In the genomic region with DNA sequence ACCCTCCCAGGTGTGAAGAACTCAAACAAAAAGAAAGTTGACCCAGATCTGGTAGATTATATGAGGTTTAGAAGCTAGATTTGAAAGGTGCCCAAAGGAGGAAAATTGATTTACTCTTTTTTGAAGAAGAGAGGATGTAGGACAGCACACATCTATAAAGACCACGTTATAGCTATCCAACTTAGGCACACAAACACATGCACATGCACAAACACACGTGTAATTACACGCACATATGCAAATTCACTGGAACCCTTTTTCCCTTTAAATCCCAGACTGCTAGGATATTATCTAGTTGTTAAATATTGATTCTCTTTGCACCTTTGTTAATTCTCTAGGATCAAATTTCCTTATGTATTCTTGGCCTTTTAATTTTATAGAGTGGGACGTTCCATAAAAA, we compare ENCODE assay signal across 33 cellular contexts.
"Had no signal": no experiment of that assay in that cellular context is flagged by ENCODE, and none has a peak within 500 bp of the region (broad histone marks: within the 10 kb centered on the region; RNA-seq: fewer than 3 reads in every experiment).

No MANE protein-coding gene starts in this region.

- H3K4me3 ChIP-seq: MG63 had no signal

- H3K36me3 ChIP-seq: MG63 had no signal

- DNase-seq: Karpas-422, Kasumi-1, MG63, MM.1S, MV-4-11, NCI-H1048, NCI-H1092, NCI-H1092 treated with DMSO at 0.1 percent for 48 hours, NCI-H1105, NCI-H1105 treated with DMSO at 0.1 percent for 48 hours, NCI-H1417 treated with DMSO at 0.1 percent for 48 hours, NCI-H1436, NCI-H1436 treated with DMSO at 0.1 percent for 48 hours, NCI-H146, NCI-H1694, NCI-H1694 treated with DMSO at 0.1 percent for 48 hours, NCI-H187, NCI-H187 treated with DMSO at 0.1 percent for 48 hours, NCI-H1930, NCI-H2029, NCI-H2029 treated with DMSO at 0.1 percent for 48 hours, NCI-H2081, NCI-H2081 treated with DMSO at 0.1 percent for 48 hours, NCI-H2107, NCI-H2171, NCI-H2171 treated with DMSO at 0.1 percent for 48 hours, NCI-H2227 treated with DMSO at 0.1 percent for 48 hours, NCI-H226, NCI-H345, NCI-H446, NCI-H446 treated with DMSO at 0.1 percent for 48 hours, NCI-H510A, NCI-H510A treated with DMSO at 0.1 percent for 48 hours had no signal

- H3K27me3 ChIP-seq: MG63 had no signal
